Comparison of ENCODE assay signal across 15 cellular contexts in genomic region chr2:234334146-234334545, GRCh38.
A peak's percentile ranks its signal among the peaks of the same experiment; 100 is the strongest.
DNase-seq lines count a peak whose midpoint lies in the region; ATAC-seq, FAIRE-seq and TF ChIP-seq lines count a peak whose summit lies in the region.
"Had no signal": no experiment of that assay in that cellular context is flagged by ENCODE, and none has a peak within 500 bp of the region (broad histone marks: within the 10 kb centered on the region; RNA-seq: fewer than 3 reads in every experiment).

No MANE protein-coding gene starts in this region.

- peak; percentile 67 for FAIRE-seq in keratinocyte (lab: Jason Lieb, UNC)
- FAIRE-seq: endothelial cell of umbilical vein, G401.6, kidney had no signal

- H3K9me3 ChIP-seq in keratinocyte (ENCODE audit: control insufficient read depth, low read depth, low read length), result no peaks in the 10 kb centered on the region
- H3K9me3 ChIP-seq in vagina, result no peaks in the 10 kb centered on the region
- no peaks in the 10 kb centered on the region for H3K9me3 ChIP-seq in ascending aorta
- H3K9me3 ChIP-seq: adrenal gland had no signal

- H3K4me2 ChIP-seq in keratinocyte (ENCODE audit: control insufficient read depth, extremely low read depth, insufficient read depth, low read depth, low read length), result no peak overlapping the region

- no peak for TF ChIP-seq POLR2A in vagina (IDR thresholded peaks at IDR 0.05)

- peak overlapping the region; percentile 40 for H3K27ac ChIP-seq in keratinocyte (ENCODE audit: control insufficient read depth, insufficient read depth, low read length)
- H3K27ac ChIP-seq in vagina, result peak overlapping the region; percentile 34
- H3K27ac ChIP-seq in ascending aorta, result no peak overlapping the region

- TF ChIP-seq CTCF in natural killer cell (IDR thresholded peaks at IDR 0.05) (no peak), cardiac fibroblast (IDR thresholded peaks at IDR 0.05; ENCODE audit: low read depth, low read length) (no peak), keratinocyte (optimal IDR thresholded peaks at IDR 0.05 in 1 of 3, IDR thresholded peaks at IDR 0.05 in 1 of 3, conservative IDR thresholded peaks at IDR 0.05 in 1 of 3; ENCODE audit: extremely low read depth in 1 of 3, insufficient read depth in 2 of 3, low read length in 3 of 3) (no peak), vagina (IDR thresholded peaks at IDR 0.05) (no peak), ascending aorta (IDR thresholded peaks at IDR 0.05) (no peak), HFFc6 (IDR thresholded peaks at IDR 0.05) (no peak)

- no peak for DNase-seq in natural killer cell
- DNase-seq in natural killer cell treated with Interleukin-12 subunit alpha and Interleukin-12 subunit beta and Interleukin-15 and Interleukin-18, amount 100 ng/mL, for 72 hours (ENCODE audit: low spot score), result no peak
- DNase-seq in cardiac fibroblast (ENCODE audit: low read depth in 2 of 2), result peak; percentile 2 to 17
- DNase-seq in keratinocyte (ENCODE audit: low read depth, low spot score), result peak; percentile 11
- DNase-seq in vagina (ENCODE audit: extremely low spot score in 2 of 2), result no peak
- no peak for DNase-seq in ascending aorta (ENCODE audit: low spot score in 2 of 2)
- DNase-seq in HFFc6, result no peak
- DNase-seq: activated CD8-positive, alpha-beta memory T cell treated with anti-CD3 and anti-CD28 coated beads, Interleukin-2, amount 50 U/mL, for 48 hours; kidney; NCI-H524 treated with DMSO at 0.1 percent for 48 hours; stimulated activated CD8-positive, alpha-beta memory T cell treated with anti-CD3 and anti-CD28 coated beads, Interleukin-4, amount 100 ng/mL, for 48 hours had no signal

- H3K36me3 Mint-ChIP-seq in natural killer cell (no peaks in the 10 kb centered on the region), HFFc6 (ENCODE audit: low read depth) (no peaks in the 10 kb centered on the region)
- H3K36me3 Mint-ChIP-seq in natural killer cell treated with Interleukin-12 subunit alpha and Interleukin-12 subunit beta and Interleukin-15 and Interleukin-18, amount 100 ng/mL, for 72 hours, result no peaks in the 10 kb centered on the region

- no peaks in the 10 kb centered on the region for H3K27me3 ChIP-seq in keratinocyte (ENCODE audit: control insufficient read depth, extremely low read depth, insufficient read depth, low read length)
- no peaks in the 10 kb centered on the region for H3K27me3 ChIP-seq in vagina
- H3K27me3 ChIP-seq in ascending aorta, result no peaks in the 10 kb centered on the region
- H3K27me3 ChIP-seq: adrenal gland had no signal

- H3K9me3 Mint-ChIP-seq in natural killer cell (no peaks in the 10 kb centered on the region), HFFc6 (no peaks in the 10 kb centered on the region)
- peaks cover 7% of the 10 kb centered on the region for H3K9me3 Mint-ChIP-seq in natural killer cell treated with Interleukin-12 subunit alpha and Interleukin-12 subunit beta and Interleukin-15 and Interleukin-18, amount 100 ng/mL, for 72 hours

- no peaks in the 10 kb centered on the region for H4K20me1 ChIP-seq in keratinocyte (ENCODE audit: control insufficient read depth, extremely low read depth, insufficient read depth, low read length)

- H3K4me3 ChIP-seq in cardiac fibroblast (replicated peaks in 1 of 2; ENCODE audit: low read depth in 2 of 2, low read length in 2 of 2) (no peak overlapping the region), keratinocyte (ENCODE audit: control insufficient read depth in 2 of 3, extremely low read depth in 1 of 3, insufficient read depth in 2 of 3, low read depth in 1 of 3, low read length in 3 of 3) (no peak overlapping the region), vagina (no peak overlapping the region), ascending aorta (no peak overlapping the region)
- H3K4me3 ChIP-seq: adrenal gland had no signal

- ATAC-seq in natural killer cell (no peak), GM18519 (IDR thresholded peaks at IDR 0.05; ENCODE audit: low FRiP score, unreplicated experiment) (no peak)
- ATAC-seq in natural killer cell treated with Interleukin-12 subunit alpha and Interleukin-12 subunit beta and Interleukin-15 and Interleukin-18, amount 100 ng/mL, for 72 hours, result no peak

- dilution Hi-C loops in keratinocyte (cut with MboI; ENCODE audit: extremely low pct_ligation_motif_present, low sequenced_read_pairs), result no loop called here

- H3K9ac ChIP-seq in keratinocyte (ENCODE audit: control insufficient read depth, extremely low read depth, insufficient read depth, low read length), result peak overlapping the region; percentile 13

- H3K27ac Mint-ChIP-seq in natural killer cell (peak overlapping the region; percentile 76 to 88), HFFc6 (no peak overlapping the region)
- no peak overlapping the region for H3K27ac Mint-ChIP-seq in natural killer cell treated with Interleukin-12 subunit alpha and Interleukin-12 subunit beta and Interleukin-15 and Interleukin-18, amount 100 ng/mL, for 72 hours

- no peak overlapping the region for H2AFZ ChIP-seq in keratinocyte (ENCODE audit: control insufficient read depth, low read length)

- H3K4me3 Mint-ChIP-seq in natural killer cell, result no peak overlapping the region
- no peak overlapping the region for H3K4me3 Mint-ChIP-seq in natural killer cell treated with Interleukin-12 subunit alpha and Interleukin-12 subunit beta and Interleukin-15 and Interleukin-18, amount 100 ng/mL, for 72 hours
- no peak overlapping the region for H3K4me3 Mint-ChIP-seq in HFFc6

- H3K79me2 ChIP-seq in keratinocyte (ENCODE audit: control insufficient read depth, insufficient read depth, low read length), result no peaks in the 10 kb centered on the region

- no peaks in the 10 kb centered on the region for H3K9me1 ChIP-seq in keratinocyte (ENCODE audit: control insufficient read depth, extremely low read depth, insufficient read depth, low read length)

- H3K4me1 ChIP-seq in keratinocyte (ENCODE audit: control insufficient read depth, extremely low read depth, insufficient read depth, low read length), result peaks cover 19% of the 10 kb centered on the region
- H3K4me1 ChIP-seq in vagina, result peaks cover 24% of the 10 kb centered on the region
- no peaks in the 10 kb centered on the region for H3K4me1 ChIP-seq in ascending aorta
- H3K4me1 ChIP-seq: adrenal gland had no signal

- no peaks in the 10 kb centered on the region for H3K36me3 ChIP-seq in keratinocyte (ENCODE audit: control insufficient read depth in 2 of 2, extremely low read depth in 1 of 2, insufficient read depth in 2 of 2, low read length in 2 of 2)
- no peaks in the 10 kb centered on the region for H3K36me3 ChIP-seq in vagina
- H3K36me3 ChIP-seq in ascending aorta, result no peaks in the 10 kb centered on the region
- H3K36me3 ChIP-seq: adrenal gland had no signal

- peaks cover 20 to 42% of the 10 kb centered on the region in 2 donors for H3K4me1 Mint-ChIP-seq in natural killer cell
- H3K4me1 Mint-ChIP-seq in natural killer cell treated with Interleukin-12 subunit alpha and Interleukin-12 subunit beta and Interleukin-15 and Interleukin-18, amount 100 ng/mL, for 72 hours (ENCODE audit: low read depth in 2 of 2), result peaks cover 23 to 30% of the 10 kb centered on the region in 2 donors
- peaks cover 9% of the 10 kb centered on the region for H3K4me1 Mint-ChIP-seq in HFFc6 (ENCODE audit: low read depth)

- intact Hi-C loops in natural killer cell (cut with micrococcal nuclease) (loop anchor here (2.0 kb wide), 1 partner anchor 41 kb away; no protein-coding TSS in a partner anchor), vagina (cut with DNase I) (no loop called here), ascending aorta (cut with DNase I) (no loop called here)

- peaks cover 0 to 5% of the 10 kb centered on the region in 2 donors for H3K27me3 Mint-ChIP-seq in natural killer cell (ENCODE audit: low read depth in 2 of 2)
- no peaks in the 10 kb centered on the region for H3K27me3 Mint-ChIP-seq in natural killer cell treated with Interleukin-12 subunit alpha and Interleukin-12 subunit beta and Interleukin-15 and Interleukin-18, amount 100 ng/mL, for 72 hours
- H3K27me3 Mint-ChIP-seq in HFFc6 (ENCODE audit: insufficient read depth), result peaks cover 23% of the 10 kb centered on the region

Comparison
In these comparisons a context has a peak if more than half of its experiments do, and no peak if none do; other contexts are left out.
1. H3K27ac Mint-ChIP-seq: peak in natural killer cell (2 of 2); none in natural killer cell treated with Interleukin-12 subunit alpha and Interleukin-12 subunit beta and Interleukin-15 and Interleukin-18, amount 100 ng/mL, for 72 hours (0 of 2) and HFFc6 (single experiment).
2. DNase-seq: peak in cardiac fibroblast (2 of 2) and keratinocyte (single experiment); none in natural killer cell (single experiment), natural killer cell treated with Interleukin-12 subunit alpha and Interleukin-12 subunit beta and Interleukin-15 and Interleukin-18, amount 100 ng/mL, for 72 hours (single experiment), vagina (0 of 2), ascending aorta (0 of 2) and HFFc6 (single experiment).
3. H3K27ac ChIP-seq: peak in keratinocyte (single experiment) and vagina (single experiment); none in ascending aorta (0 of 2).